Comparison of ENCODE assay signal across 1 cellular context in the genomic region with DNA sequence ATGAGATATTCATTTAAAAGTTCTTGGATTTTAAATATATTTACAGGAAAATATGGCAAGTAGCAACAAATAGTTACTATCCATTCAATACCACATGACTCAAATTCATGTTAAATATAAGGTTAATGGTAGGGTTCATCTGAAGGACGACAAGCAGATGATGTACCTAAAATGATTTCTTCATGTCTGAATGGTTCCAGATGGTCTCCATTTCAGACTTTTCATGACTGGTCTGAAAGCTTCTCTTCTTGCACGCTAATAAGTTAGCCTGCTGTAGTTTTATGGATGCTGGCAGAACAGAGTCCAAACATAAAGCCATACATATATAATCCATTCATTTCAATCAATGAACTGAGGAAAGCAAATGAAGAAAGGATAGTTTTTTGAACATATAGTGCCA.
TF ChIP-seq lines count a peak whose summit lies in the region.

No MANE protein-coding gene starts in this region.

TF ChIP-seq in GM23338, 12 proteins besides CTCF, POLR2A, EP300 and RAD21 (continued from another document):
- TF ChIP-seq, protein P1, sequence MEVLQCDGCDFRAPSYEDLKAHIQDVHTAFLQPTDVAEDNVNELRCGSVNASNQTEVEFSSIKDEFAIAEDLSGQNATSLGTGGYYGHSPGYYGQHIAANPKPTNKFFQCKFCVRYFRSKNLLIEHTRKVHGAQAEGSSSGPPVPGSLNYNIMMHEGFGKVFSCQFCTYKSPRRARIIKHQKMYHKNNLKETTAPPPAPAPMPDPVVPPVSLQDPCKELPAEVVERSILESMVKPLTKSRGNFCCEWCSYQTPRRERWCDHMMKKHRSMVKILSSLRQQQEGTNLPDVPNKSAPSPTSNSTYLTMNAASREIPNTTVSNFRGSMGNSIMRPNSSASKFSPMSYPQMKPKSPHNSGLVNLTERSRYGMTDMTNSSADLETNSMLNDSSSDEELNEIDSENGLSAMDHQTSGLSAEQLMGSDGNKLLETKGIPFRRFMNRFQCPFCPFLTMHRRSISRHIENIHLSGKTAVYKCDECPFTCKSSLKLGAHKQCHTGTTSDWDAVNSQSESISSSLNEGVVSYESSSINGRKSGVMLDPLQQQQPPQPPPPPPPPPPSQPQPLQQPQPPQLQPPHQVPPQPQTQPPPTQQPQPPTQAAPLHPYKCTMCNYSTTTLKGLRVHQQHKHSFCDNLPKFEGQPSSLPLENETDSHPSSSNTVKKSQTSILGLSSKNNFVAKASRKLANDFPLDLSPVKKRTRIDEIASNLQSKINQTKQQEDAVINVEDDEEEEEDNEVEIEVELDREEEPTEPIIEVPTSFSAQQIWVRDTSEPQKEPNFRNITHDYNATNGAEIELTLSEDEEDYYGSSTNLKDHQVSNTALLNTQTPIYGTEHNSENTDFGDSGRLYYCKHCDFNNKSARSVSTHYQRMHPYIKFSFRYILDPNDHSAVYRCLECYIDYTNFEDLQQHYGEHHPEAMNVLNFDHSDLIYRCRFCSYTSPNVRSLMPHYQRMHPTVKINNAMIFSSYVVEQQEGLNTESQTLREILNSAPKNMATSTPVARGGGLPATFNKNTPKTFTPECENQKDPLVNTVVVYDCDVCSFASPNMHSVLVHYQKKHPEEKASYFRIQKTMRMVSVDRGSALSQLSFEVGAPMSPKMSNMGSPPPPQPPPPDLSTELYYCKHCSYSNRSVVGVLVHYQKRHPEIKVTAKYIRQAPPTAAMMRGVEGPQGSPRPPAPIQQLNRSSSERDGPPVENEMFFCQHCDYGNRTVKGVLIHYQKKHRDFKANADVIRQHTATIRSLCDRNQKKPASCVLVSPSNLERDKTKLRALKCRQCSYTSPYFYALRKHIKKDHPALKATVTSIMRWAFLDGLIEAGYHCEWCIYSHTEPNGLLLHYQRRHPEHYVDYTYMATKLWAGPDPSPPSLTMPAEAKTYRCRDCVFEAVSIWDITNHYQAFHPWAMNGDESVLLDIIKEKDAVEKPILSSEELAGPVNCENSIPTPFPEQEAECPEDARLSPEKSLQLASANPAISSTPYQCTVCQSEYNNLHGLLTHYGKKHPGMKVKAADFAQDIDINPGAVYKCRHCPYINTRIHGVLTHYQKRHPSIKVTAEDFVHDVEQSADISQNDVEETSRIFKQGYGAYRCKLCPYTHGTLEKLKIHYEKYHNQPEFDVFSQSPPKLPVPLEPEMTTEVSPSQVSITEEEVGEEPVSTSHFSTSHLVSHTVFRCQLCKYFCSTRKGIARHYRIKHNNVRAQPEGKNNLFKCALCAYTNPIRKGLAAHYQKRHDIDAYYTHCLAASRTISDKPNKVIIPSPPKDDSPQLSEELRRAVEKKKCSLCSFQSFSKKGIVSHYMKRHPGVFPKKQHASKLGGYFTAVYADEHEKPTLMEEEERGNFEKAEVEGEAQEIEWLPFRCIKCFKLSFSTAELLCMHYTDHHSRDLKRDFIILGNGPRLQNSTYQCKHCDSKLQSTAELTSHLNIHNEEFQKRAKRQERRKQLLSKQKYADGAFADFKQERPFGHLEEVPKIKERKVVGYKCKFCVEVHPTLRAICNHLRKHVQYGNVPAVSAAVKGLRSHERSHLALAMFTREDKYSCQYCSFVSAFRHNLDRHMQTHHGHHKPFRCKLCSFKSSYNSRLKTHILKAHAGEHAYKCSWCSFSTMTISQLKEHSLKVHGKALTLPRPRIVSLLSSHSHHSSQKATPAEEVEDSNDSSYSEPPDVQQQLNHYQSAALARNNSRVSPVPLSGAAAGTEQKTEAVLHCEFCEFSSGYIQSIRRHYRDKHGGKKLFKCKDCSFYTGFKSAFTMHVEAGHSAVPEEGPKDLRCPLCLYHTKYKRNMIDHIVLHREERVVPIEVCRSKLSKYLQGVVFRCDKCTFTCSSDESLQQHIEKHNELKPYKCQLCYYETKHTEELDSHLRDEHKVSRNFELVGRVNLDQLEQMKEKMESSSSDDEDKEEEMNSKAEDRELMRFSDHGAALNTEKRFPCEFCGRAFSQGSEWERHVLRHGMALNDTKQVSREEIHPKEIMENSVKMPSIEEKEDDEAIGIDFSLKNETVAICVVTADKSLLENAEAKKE (CRISPR knock-in tag; IDR thresholded peaks at IDR 0.05) = no peak
- TF ChIP-seq EZH2 (IDR thresholded peaks at IDR 0.05; ENCODE audit: low read depth, unreplicated experiment) (no peak), EZH2phosphoT487 (IDR thresholded peaks at IDR 0.05; ENCODE audit: unreplicated experiment) (no peak), JUNB (IDR thresholded peaks at IDR 0.05; ENCODE audit: unreplicated experiment) (no peak), NANOG (IDR thresholded peaks at IDR 0.05; ENCODE audit: borderline replicate concordance) (no peak), POLR2AphosphoS5 (IDR thresholded peaks at IDR 0.05; ENCODE audit: low read depth) (no peak), ZNF331 (CRISPR knock-in tag; IDR thresholded peaks at IDR 0.05; ENCODE audit: low read depth) (no peak), CREB1 (CRISPR knock-in tag; IDR thresholded peaks at IDR 0.05; ENCODE audit: low read depth) (no peak)
- TF ChIP-seq, protein P2, sequence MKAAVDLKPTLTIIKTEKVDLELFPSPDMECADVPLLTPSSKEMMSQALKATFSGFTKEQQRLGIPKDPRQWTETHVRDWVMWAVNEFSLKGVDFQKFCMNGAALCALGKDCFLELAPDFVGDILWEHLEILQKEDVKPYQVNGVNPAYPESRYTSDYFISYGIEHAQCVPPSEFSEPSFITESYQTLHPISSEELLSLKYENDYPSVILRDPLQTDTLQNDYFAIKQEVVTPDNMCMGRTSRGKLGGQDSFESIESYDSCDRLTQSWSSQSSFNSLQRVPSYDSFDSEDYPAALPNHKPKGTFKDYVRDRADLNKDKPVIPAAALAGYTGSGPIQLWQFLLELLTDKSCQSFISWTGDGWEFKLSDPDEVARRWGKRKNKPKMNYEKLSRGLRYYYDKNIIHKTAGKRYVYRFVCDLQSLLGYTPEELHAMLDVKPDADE (IDR thresholded peaks at IDR 0.05) = no peak
